27 cellular contexts compared by ENCODE assay signal in genomic region chr20:25723975-25724374, GRCh38.
"Had no signal": no experiment of that assay in that cellular context is flagged by ENCODE, and none has a peak within 500 bp of the region (broad histone marks: within the 10 kb centered on the region; RNA-seq: fewer than 3 reads in every experiment).

No MANE protein-coding gene starts in this region.

- H3K27ac ChIP-seq: colonic mucosa, coronary artery, epithelial cell of prostate, esophagus muscularis mucosa, esophagus squamous epithelium, foreskin keratinocyte, gastrocnemius medialis, gastroesophageal sphincter, heart left ventricle, heart right ventricle had no signal

- H3K36me3 ChIP-seq: colonic mucosa, esophagus squamous epithelium had no signal

- H3K4me3 ChIP-seq: colonic mucosa, coronary artery, dorsolateral prefrontal cortex, esophagus muscularis mucosa, esophagus squamous epithelium, gastrocnemius medialis, gastroesophageal sphincter, heart left ventricle, heart right ventricle had no signal

- DNase-seq: colonic mucosa; cortex of kidney; dermis blood vessel endothelial cell; dorsolateral prefrontal cortex; effector CD4-positive, alpha-beta T cell; effector CD8-positive, alpha-beta T cell; effector memory CD4-positive, alpha-beta T cell; effector memory CD8-positive, alpha-beta T cell; endodermal cell; erythroblast; esophagus squamous epithelium; foreskin fibroblast; foreskin keratinocyte; foreskin melanocyte; gastrocnemius medialis; glutamatergic neuron; head of caudate nucleus; heart left ventricle; heart right ventricle had no signal

- ATAC-seq: effector memory CD8-positive, alpha-beta T cell; esophagus mucosa; foreskin keratinocyte; gastrocnemius medialis; gastroesophageal sphincter; heart left ventricle; heart right ventricle had no signal

- FAIRE-seq: endometrium, endothelial cell of umbilical vein, frontal cortex had no signal

- H3K27me3 ChIP-seq: colonic mucosa, dorsolateral prefrontal cortex, esophagus muscularis mucosa, esophagus squamous epithelium, foreskin keratinocyte, gastrocnemius medialis, gastroesophageal sphincter, heart left ventricle, heart right ventricle had no signal

- H3K9me3 ChIP-seq: colonic mucosa had no signal

- H3K4me1 ChIP-seq: colonic mucosa, esophagus muscularis mucosa, foreskin keratinocyte, gastrocnemius medialis, gastroesophageal sphincter had no signal
